In the genomic region with DNA sequence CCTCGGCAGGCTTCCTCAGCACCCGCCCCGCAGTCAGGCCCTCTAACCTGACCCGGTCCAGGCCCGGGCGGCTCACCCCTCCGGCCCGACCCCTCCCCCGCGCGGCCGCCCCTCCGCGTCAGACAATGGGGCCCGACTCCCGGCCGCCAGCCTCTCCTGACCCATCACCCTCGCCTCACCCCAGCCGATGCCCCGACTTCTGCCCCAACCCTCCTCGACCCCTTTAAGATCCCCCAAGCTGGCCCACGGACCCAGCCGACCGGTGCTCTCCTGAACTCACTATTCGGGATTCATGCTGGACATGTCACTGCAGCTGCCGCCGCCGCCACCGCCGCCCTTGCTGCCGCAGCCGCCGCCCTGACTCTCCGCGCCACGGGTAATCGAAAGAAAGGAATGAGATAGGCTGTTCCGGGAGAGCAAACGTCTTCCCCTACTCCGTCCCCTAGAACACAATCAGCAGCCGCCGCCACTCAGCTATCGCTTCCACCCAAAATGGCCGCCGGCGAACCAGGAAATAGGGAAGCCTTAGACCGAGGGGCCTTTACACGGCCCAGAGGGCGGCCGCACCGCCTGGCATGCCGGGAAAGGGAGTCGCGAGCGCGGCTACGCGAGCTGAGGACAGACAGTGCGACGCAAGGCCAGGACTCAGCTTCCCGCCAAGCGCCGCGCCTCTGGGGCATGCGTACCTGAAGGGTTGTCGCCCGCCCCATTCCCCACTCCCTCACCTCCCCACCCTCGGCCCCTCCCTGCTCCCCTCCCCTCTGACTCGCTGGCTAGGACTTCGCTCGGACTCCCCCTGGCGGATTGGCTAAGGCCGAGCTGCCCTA, we compare ENCODE assay signal across 1 cellular context.
TF ChIP-seq lines count a peak whose summit lies in the region.

A gene (minus strand): TSS at position 494 of the 827 bp plus-strand sequence. CDS start 191 bp downstream, at position 303.

TF ChIP-seq in K562, 482 proteins besides CTCF, POLR2A, EP300 and RAD21 (continued from another document and continues in another):
- TF ChIP-seq, protein P1, sequence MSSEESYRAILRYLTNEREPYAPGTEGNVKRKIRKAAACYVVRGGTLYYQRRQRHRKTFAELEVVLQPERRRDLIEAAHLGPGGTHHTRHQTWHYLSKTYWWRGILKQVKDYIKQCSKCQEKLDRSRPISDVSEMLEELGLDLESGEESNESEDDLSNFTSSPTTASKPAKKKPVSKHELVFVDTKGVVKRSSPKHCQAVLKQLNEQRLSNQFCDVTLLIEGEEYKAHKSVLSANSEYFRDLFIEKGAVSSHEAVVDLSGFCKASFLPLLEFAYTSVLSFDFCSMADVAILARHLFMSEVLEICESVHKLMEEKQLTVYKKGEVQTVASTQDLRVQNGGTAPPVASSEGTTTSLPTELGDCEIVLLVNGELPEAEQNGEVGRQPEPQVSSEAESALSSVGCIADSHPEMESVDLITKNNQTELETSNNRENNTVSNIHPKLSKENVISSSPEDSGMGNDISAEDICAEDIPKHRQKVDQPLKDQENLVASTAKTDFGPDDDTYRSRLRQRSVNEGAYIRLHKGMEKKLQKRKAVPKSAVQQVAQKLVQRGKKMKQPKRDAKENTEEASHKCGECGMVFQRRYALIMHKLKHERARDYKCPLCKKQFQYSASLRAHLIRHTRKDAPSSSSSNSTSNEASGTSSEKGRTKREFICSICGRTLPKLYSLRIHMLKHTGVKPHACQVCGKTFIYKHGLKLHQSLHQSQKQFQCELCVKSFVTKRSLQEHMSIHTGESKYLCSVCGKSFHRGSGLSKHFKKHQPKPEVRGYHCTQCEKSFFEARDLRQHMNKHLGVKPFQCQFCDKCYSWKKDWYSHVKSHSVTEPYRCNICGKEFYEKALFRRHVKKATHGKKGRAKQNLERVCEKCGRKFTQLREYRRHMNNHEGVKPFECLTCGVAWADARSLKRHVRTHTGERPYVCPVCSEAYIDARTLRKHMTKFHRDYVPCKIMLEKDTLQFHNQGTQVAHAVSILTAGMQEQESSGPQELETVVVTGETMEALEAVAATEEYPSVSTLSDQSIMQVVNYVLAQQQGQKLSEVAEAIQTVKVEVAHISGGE (CRISPR knock-in tag; IDR thresholded peaks at IDR 0.05) = peak in 2 of 3 experiments; percentile 10 to 91; a peak in 2 of 6 replicates
- TF ChIP-seq SNRNP70 (optimal IDR thresholded peaks at IDR 0.05; ENCODE audit: low read depth, low read length) = no peak
- TF ChIP-seq NR2F6 (CRISPR knock-in tag; IDR thresholded peaks at IDR 0.05) = no peak
- TF ChIP-seq BHLHE40 (IDR thresholded peaks at IDR 0.05; ENCODE audit: low read length) = no peak
- TF ChIP-seq ZNF174 (CRISPR knock-in tag; IDR thresholded peaks at IDR 0.05) = no peak
- TF ChIP-seq CBX2 (IDR thresholded peaks at IDR 0.05; ENCODE audit: insufficient read depth, low read length, poor library complexity, severe bottlenecking) = no peak
- TF ChIP-seq MEIS2 (IDR thresholded peaks at IDR 0.05; ENCODE audit: partially characterized antibody) = peak; percentile 71
- peak in 1 of 2 experiments; percentile 30; a peak in 1 of 4 replicates for TF ChIP-seq TBL1XR1 (IDR thresholded peaks at IDR 0.05; ENCODE audit: low read length in 2 of 2)
- 0 out of 2 replicates have a peak, but pooled peaks have one; percentile 36 for TF ChIP-seq DPF2 (IDR thresholded peaks at IDR 0.05)
- TF ChIP-seq ZNF124 (CRISPR knock-in tag; IDR thresholded peaks at IDR 0.05) = no peak
- TF ChIP-seq RBM15 (IDR thresholded peaks at IDR 0.05; ENCODE audit: insufficient read depth, low read length) = no peak
- TF ChIP-seq NR1H2 (CRISPR knock-in tag; IDR thresholded peaks at IDR 0.05) = 0 out of 2 replicates have a peak, but pooled peaks have one; percentile 36
- TF ChIP-seq HNRNPLL (IDR thresholded peaks at IDR 0.05; ENCODE audit: low read depth, low read length, poor library complexity, severe bottlenecking) = peak; percentile 35
- TF ChIP-seq NR2C1 (IDR thresholded peaks at IDR 0.05) = peak; percentile 86
- peak; percentile 93 for TF ChIP-seq NR2C1 (tag; IDR thresholded peaks at IDR 0.05)
- TF ChIP-seq PCBP1 (IDR thresholded peaks at IDR 0.05; ENCODE audit: low read depth, low read length, poor library complexity, severe bottlenecking) = peak; percentile 86
- no peak for TF ChIP-seq BRF1 (IDR thresholded peaks at IDR 0.05; ENCODE audit: borderline replicate concordance, extremely low read depth, insufficient read length)
- TF ChIP-seq ZNF146 (CRISPR knock-in tag; IDR thresholded peaks at IDR 0.05; ENCODE audit: unreplicated experiment) = no peak
- TF ChIP-seq, protein P2, sequence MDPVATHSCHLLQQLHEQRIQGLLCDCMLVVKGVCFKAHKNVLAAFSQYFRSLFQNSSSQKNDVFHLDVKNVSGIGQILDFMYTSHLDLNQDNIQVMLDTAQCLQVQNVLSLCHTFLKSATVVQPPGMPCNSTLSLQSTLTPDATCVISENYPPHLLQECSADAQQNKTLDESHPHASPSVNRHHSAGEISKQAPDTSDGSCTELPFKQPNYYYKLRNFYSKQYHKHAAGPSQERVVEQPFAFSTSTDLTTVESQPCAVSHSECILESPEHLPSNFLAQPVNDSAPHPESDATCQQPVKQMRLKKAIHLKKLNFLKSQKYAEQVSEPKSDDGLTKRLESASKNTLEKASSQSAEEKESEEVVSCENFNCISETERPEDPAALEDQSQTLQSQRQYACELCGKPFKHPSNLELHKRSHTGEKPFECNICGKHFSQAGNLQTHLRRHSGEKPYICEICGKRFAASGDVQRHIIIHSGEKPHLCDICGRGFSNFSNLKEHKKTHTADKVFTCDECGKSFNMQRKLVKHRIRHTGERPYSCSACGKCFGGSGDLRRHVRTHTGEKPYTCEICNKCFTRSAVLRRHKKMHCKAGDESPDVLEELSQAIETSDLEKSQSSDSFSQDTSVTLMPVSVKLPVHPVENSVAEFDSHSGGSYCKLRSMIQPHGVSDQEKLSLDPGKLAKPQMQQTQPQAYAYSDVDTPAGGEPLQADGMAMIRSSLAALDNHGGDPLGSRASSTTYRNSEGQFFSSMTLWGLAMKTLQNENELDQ (CRISPR knock-in tag; IDR thresholded peaks at IDR 0.05; ENCODE audit: borderline replicate concordance) = no peak
- TF ChIP-seq HIVEP1 (CRISPR knock-in tag; IDR thresholded peaks at IDR 0.05) = no peak
- TF ChIP-seq ZBTB1 (CRISPR knock-in tag; IDR thresholded peaks at IDR 0.05; ENCODE audit: borderline replicate concordance, low read depth) = no peak
- no peak for TF ChIP-seq RBM34 (IDR thresholded peaks at IDR 0.05; ENCODE audit: borderline replicate concordance, insufficient read depth, low read length)
- TF ChIP-seq, protein P3, sequence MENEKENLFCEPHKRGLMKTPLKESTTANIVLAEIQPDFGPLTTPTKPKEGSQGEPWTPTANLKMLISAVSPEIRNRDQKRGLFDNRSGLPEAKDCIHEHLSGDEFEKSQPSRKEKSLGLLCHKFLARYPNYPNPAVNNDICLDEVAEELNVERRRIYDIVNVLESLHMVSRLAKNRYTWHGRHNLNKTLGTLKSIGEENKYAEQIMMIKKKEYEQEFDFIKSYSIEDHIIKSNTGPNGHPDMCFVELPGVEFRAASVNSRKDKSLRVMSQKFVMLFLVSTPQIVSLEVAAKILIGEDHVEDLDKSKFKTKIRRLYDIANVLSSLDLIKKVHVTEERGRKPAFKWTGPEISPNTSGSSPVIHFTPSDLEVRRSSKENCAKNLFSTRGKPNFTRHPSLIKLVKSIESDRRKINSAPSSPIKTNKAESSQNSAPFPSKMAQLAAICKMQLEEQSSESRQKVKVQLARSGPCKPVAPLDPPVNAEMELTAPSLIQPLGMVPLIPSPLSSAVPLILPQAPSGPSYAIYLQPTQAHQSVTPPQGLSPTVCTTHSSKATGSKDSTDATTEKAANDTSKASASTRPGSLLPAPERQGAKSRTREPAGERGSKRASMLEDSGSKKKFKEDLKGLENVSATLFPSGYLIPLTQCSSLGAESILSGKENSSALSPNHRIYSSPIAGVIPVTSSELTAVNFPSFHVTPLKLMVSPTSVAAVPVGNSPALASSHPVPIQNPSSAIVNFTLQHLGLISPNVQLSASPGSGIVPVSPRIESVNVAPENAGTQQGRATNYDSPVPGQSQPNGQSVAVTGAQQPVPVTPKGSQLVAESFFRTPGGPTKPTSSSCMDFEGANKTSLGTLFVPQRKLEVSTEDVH (IDR thresholded peaks at IDR 0.05; ENCODE audit: low read depth, partially characterized antibody) = peak; percentile 68
- TF ChIP-seq ETS2 (tag; IDR thresholded peaks at IDR 0.05; ENCODE audit: borderline replicate concordance, poor library complexity, severe bottlenecking) = no peak
- no peak for TF ChIP-seq HSF4 (CRISPR knock-in tag; IDR thresholded peaks at IDR 0.05; ENCODE audit: borderline replicate concordance)
- TF ChIP-seq MAZ (CRISPR knock-in tag; conservative IDR thresholded peaks at IDR 0.05 in 1 of 2, IDR thresholded peaks at IDR 0.05 in 1 of 2) = peak; percentile 99 to 100
- no peak for TF ChIP-seq CREBBP (IDR thresholded peaks at IDR 0.05; ENCODE audit: low read depth, low read length)
- TF ChIP-seq GTF2F1 (IDR thresholded peaks at IDR 0.05; ENCODE audit: low read depth, low read length) = no peak
- TF ChIP-seq, protein P4, sequence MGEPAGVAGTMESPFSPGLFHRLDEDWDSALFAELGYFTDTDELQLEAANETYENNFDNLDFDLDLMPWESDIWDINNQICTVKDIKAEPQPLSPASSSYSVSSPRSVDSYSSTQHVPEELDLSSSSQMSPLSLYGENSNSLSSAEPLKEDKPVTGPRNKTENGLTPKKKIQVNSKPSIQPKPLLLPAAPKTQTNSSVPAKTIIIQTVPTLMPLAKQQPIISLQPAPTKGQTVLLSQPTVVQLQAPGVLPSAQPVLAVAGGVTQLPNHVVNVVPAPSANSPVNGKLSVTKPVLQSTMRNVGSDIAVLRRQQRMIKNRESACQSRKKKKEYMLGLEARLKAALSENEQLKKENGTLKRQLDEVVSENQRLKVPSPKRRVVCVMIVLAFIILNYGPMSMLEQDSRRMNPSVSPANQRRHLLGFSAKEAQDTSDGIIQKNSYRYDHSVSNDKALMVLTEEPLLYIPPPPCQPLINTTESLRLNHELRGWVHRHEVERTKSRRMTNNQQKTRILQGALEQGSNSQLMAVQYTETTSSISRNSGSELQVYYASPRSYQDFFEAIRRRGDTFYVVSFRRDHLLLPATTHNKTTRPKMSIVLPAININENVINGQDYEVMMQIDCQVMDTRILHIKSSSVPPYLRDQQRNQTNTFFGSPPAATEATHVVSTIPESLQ (CRISPR knock-in tag; IDR thresholded peaks at IDR 0.05) = no peak
- TF ChIP-seq KLF6 (CRISPR knock-in tag; IDR thresholded peaks at IDR 0.05; ENCODE audit: borderline replicate concordance) = no peak; the same call in 1 of the 2 replicates
- TF ChIP-seq ZNF79 (CRISPR knock-in tag; IDR thresholded peaks at IDR 0.05; ENCODE audit: low read depth) = no peak
- TF ChIP-seq, protein P5, sequence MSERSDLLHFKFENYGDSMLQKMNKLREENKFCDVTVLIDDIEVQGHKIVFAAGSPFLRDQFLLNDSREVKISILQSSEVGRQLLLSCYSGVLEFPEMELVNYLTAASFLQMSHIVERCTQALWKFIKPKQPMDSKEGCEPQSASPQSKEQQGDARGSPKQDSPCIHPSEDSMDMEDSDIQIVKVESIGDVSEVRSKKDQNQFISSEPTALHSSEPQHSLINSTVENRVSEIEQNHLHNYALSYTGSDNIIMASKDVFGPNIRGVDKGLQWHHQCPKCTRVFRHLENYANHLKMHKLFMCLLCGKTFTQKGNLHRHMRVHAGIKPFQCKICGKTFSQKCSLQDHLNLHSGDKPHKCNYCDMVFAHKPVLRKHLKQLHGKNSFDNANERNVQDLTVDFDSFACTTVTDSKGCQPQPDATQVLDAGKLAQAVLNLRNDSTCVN (CRISPR knock-in tag; IDR thresholded peaks at IDR 0.05) = no peak
- TF ChIP-seq ZNF23 (CRISPR knock-in tag; IDR thresholded peaks at IDR 0.05) = peak; percentile 50; the same call in 1 of the 2 replicates
- TF ChIP-seq, protein P6, sequence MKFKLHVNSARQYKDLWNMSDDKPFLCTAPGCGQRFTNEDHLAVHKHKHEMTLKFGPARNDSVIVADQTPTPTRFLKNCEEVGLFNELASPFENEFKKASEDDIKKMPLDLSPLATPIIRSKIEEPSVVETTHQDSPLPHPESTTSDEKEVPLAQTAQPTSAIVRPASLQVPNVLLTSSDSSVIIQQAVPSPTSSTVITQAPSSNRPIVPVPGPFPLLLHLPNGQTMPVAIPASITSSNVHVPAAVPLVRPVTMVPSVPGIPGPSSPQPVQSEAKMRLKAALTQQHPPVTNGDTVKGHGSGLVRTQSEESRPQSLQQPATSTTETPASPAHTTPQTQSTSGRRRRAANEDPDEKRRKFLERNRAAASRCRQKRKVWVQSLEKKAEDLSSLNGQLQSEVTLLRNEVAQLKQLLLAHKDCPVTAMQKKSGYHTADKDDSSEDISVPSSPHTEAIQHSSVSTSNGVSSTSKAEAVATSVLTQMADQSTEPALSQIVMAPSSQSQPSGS (CRISPR knock-in tag; IDR thresholded peaks at IDR 0.05) = no peak
- TF ChIP-seq NFATC3 (IDR thresholded peaks at IDR 0.05) = no peak
- no peak for TF ChIP-seq CC2D1A (IDR thresholded peaks at IDR 0.05)
- TF ChIP-seq IFI16 (CRISPR knock-in tag; IDR thresholded peaks at IDR 0.05) = no peak
- TF ChIP-seq TAF1 (IDR thresholded peaks at IDR 0.05; ENCODE audit: control insufficient read depth, extremely low read depth, insufficient read depth, low read length, severe bottlenecking) = peak; percentile 84
- no peak for TF ChIP-seq HDGF (IDR thresholded peaks at IDR 0.05)
- TF ChIP-seq TAF15 (IDR thresholded peaks at IDR 0.05; ENCODE audit: low read depth, low read length) = no peak
- TF ChIP-seq, protein P7, sequence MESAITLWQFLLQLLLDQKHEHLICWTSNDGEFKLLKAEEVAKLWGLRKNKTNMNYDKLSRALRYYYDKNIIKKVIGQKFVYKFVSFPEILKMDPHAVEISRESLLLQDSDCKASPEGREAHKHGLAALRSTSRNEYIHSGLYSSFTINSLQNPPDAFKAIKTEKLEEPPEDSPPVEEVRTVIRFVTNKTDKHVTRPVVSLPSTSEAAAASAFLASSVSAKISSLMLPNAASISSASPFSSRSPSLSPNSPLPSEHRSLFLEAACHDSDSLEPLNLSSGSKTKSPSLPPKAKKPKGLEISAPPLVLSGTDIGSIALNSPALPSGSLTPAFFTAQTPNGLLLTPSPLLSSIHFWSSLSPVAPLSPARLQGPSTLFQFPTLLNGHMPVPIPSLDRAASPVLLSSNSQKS (CRISPR knock-in tag; IDR thresholded peaks at IDR 0.05) = no peak
- TF ChIP-seq ETV1 (tag; conservative IDR thresholded peaks at IDR 0.05; ENCODE audit: low read depth) = no peak
- TF ChIP-seq SMAD3 (CRISPR knock-in tag; conservative IDR thresholded peaks at IDR 0.05) = no peak
- TF ChIP-seq, protein P8, sequence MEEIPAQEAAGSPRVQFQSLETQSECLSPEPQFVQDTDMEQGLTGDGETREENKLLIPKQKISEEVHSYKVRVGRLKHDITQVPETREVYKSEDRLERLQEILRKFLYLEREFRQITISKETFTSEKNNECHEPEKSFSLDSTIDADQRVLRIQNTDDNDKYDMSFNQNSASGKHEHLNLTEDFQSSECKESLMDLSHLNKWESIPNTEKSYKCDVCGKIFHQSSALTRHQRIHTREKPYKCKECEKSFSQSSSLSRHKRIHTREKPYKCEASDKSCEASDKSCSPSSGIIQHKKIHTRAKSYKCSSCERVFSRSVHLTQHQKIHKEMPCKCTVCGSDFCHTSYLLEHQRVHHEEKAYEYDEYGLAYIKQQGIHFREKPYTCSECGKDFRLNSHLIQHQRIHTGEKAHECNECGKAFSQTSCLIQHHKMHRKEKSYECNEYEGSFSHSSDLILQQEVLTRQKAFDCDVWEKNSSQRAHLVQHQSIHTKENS (CRISPR knock-in tag; IDR thresholded peaks at IDR 0.05) = no peak
- TF ChIP-seq ZNF589 (CRISPR knock-in tag; IDR thresholded peaks at IDR 0.05; ENCODE audit: low read depth) = no peak
- no peak for TF ChIP-seq PYGO2 (tag; IDR thresholded peaks at IDR 0.05)
- TF ChIP-seq ZNF778 (CRISPR knock-in tag; IDR thresholded peaks at IDR 0.05) = no peak
- TF ChIP-seq ESRRA (IDR thresholded peaks at IDR 0.05; ENCODE audit: borderline replicate concordance, low read depth) = peak; percentile 49; the same call in 1 of the 2 replicates
- TF ChIP-seq ZNF12 (CRISPR knock-in tag; IDR thresholded peaks at IDR 0.05) = no peak
